7 cellular contexts compared by ENCODE assay signal in the genomic region with DNA sequence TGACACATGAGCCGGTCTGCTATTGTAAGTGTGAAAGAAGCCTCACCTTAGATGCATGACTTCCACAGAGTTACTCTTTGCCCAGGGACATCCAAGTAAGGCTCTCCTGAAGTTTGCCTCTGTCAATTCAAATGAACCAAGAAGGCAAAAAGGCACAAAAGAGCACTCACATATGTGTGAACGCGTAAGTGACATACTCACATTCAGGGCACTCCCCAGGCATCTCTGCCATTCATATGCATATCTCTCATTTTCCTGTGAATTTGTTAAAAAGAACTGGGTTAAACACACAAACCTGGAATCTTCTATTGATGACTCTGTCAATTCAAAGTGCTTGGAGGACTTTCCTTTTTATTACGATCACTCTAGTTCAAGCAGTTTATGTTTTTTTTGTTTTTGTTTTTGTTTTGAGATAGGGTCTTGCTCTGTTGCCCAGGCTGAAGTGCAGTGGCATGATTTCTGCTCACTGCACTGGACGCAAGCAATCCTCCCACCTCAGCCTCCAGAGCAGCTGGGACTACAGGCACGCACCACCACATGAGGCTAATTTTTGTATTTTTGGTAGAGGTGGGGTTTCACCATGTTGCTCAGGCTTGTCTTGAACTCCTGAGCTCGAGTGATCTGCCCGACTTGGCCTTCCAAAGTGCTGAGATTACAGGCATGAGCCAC.
"Had no signal": no experiment of that assay in that cellular context is flagged by ENCODE, and none has a peak within 500 bp of the region (broad histone marks: within the 10 kb centered on the region; RNA-seq: fewer than 3 reads in every experiment).

No MANE protein-coding gene starts in this region.

- H3K27ac ChIP-seq: HL-60 had no signal

- DNase-seq: H9, KBM-7 had no signal

- H3K4me1 Mint-ChIP-seq: IgD-negative memory B cell had no signal

- H3K27me3 Mint-ChIP-seq: IgD-negative memory B cell had no signal

- H3K27ac Mint-ChIP-seq: GM23338, IgD-negative memory B cell had no signal

- H3K9me3 Mint-ChIP-seq: GM23338, H9, IgD-negative memory B cell had no signal

- ATAC-seq: GM23338, HCT116, HepG2 had no signal

- H3K4me3 Mint-ChIP-seq: GM23338, H9, IgD-negative memory B cell had no signal

- H3K4me3 ChIP-seq: GM23338 had no signal
